13 cellular contexts compared by ENCODE assay signal in the genomic region with DNA sequence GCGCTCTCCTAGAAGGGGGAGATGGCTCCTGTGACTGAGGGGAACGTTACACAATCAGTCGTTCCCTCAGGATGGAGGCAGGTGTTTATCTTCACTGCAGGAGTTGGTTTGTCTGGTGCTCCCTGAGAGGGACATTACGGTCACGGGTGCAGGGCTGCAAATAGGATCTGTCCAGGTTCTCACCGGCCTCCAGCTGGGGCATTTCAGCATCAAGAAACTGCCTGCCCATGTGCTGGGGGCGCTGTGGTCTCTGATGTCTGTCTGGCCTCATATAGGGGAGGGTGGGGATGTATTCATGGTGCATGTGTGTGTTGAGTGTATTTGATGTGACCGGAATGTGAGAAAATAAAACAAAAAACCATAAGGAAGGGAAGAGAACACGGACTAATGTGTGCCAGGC.
"Had no signal": no experiment of that assay in that cellular context is flagged by ENCODE, and none has a peak within 500 bp of the region (broad histone marks: within the 10 kb centered on the region; RNA-seq: fewer than 3 reads in every experiment).

No MANE protein-coding gene starts in this region.

- H3K4me2 ChIP-seq: hepatocyte had no signal

- ATAC-seq: activated CD8-positive, alpha-beta T cell treated with anti-CD3 and anti-CD28 coated beads, Interleukin-2, amount 10 ng/mL, durations not matched to agents 7 days and 5 days; effector memory CD8-positive, alpha-beta T cell had no signal

- H3K79me2 ChIP-seq: hepatocyte, parathyroid adenoma had no signal

- H3K36me3 ChIP-seq: brain microvascular endothelial cell had no signal

- H3K4me3 ChIP-seq: hepatocyte had no signal

- H3K9ac ChIP-seq: parathyroid adenoma had no signal

- H3K4me3 Mint-ChIP-seq: activated CD8-positive, alpha-beta T cell treated with anti-CD3 and anti-CD28 coated beads, Interleukin-2, amount 10 ng/mL, durations not matched to agents 7 days and 5 days; activated naive CD4-positive, alpha-beta T cell treated with anti-CD3 and anti-CD28 coated beads, Interleukin-2, amount 50 U/mL, for 24 hours; dendritic cell treated with granulocyte-macrophage colony-stimulating factor and Interleukin-4, amounts not matched to agents 40 ng/mL and 50 ng/mL, for 4 days; effector memory CD8-positive, alpha-beta T cell; mesothelial cell of epicardium had no signal

- H3K27ac ChIP-seq: brain microvascular endothelial cell, hepatocyte, parathyroid adenoma had no signal

- DNase-seq: activated CD4-positive, alpha-beta T cell treated with anti-CD3 and anti-CD28 coated beads for 48 hours; activated CD8-positive, alpha-beta T cell treated with anti-CD3 and anti-CD28 coated beads, Interleukin-2, amount 10 ng/mL, durations not matched to agents 7 days and 5 days; brain microvascular endothelial cell; effector memory CD8-positive, alpha-beta T cell; kidney; stimulated activated CD4-positive, alpha-beta T cell treated with anti-CD3 and anti-CD28 coated beads, Interleukin-15, amount 100 ng/mL, for 24 hours; stimulated activated CD4-positive, alpha-beta T cell treated with anti-CD3 and anti-CD28 coated beads, Interleukin-4, amount 100 ng/mL, for 4 hours; T-helper 9 cell had no signal

- H3K4me1 ChIP-seq: parathyroid adenoma had no signal

- H3K36me3 Mint-ChIP-seq: activated naive CD4-positive, alpha-beta T cell treated with anti-CD3 and anti-CD28 coated beads, Interleukin-2, amount 50 U/mL, for 24 hours; mesothelial cell of epicardium had no signal

- H2AFZ ChIP-seq: hepatocyte, parathyroid adenoma had no signal

- H3K27me3 Mint-ChIP-seq: activated naive CD4-positive, alpha-beta T cell treated with anti-CD3 and anti-CD28 coated beads, Interleukin-2, amount 50 U/mL, for 24 hours had no signal

- H3K27ac Mint-ChIP-seq: activated CD8-positive, alpha-beta T cell treated with anti-CD3 and anti-CD28 coated beads, Interleukin-2, amount 10 ng/mL, durations not matched to agents 7 days and 5 days; activated naive CD4-positive, alpha-beta T cell treated with anti-CD3 and anti-CD28 coated beads, Interleukin-2, amount 50 U/mL, for 24 hours; dendritic cell treated with granulocyte-macrophage colony-stimulating factor and Interleukin-4, amounts not matched to agents 40 ng/mL and 50 ng/mL, for 4 days; effector memory CD8-positive, alpha-beta T cell; mesothelial cell of epicardium had no signal

- H3K27me3 ChIP-seq: brain microvascular endothelial cell, hepatocyte had no signal

- FAIRE-seq: kidney had no signal

- H3K9me3 Mint-ChIP-seq: dendritic cell treated with granulocyte-macrophage colony-stimulating factor and Interleukin-4, amounts not matched to agents 40 ng/mL and 50 ng/mL, for 4 days; effector memory CD8-positive, alpha-beta T cell had no signal

- H3K4me1 Mint-ChIP-seq: activated naive CD4-positive, alpha-beta T cell treated with anti-CD3 and anti-CD28 coated beads, Interleukin-2, amount 50 U/mL, for 24 hours had no signal
